1 cellular context compared by ENCODE assay signal in the genomic region with DNA sequence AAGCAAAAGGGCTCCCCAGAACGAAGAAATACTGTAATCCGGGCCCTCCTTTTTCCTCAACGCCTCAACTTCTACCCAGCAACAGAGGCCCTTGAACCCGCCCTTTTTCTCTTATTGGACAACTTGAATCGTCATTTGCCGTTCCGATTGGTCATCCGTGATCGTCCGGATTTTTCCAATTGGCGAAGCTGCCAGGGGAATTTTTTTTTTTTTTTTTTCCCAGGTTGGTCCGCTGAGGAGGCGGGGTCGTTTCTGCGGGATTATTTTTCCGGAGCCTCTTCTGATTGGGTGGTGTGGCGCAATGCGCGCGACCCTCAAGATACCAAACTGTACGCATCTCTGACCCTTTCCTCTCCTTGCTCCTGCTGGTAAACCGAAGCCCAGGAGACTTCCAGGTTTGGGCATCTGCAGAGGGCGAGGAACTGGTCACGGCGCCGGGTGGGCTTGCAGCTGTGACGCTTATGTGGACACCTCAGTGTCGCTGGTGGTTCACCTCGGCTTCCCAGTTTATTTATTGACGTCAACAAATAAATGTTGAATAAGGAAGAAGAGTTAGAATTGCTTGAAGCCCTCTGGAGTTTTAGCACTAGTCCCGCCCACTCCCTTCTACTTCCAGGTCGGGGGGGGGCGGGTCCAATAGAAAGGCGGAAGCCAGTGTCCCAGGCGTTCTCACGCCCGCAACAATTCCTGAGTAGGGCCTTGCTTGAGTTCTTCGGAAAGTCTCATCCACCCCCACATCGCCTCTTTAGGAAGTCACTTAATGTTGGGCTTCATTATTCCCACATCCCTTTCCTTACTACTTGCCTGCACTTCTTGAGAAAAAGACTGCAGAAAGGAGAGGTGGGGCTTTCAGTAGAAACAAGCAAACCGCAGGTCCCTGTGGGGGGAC.
TF ChIP-seq lines count a peak whose summit lies in the region.

A gene with protein sequence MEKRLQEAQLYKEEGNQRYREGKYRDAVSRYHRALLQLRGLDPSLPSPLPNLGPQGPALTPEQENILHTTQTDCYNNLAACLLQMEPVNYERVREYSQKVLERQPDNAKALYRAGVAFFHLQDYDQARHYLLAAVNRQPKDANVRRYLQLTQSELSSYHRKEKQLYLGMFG (plus strand): TSS at position 654 of the 889 bp plus-strand sequence. CDS start 363 bp downstream, outside the sequence.

TF ChIP-seq in HepG2, 621 proteins besides CTCF, POLR2A, EP300 and RAD21 (continued from another document and continues in another):
- TF ChIP-seq ZFX (CRISPR knock-in tag; IDR thresholded peaks at IDR 0.05; ENCODE audit: low read depth), result peak; percentile 74
- no peak for TF ChIP-seq ZNF136 (CRISPR knock-in tag; IDR thresholded peaks at IDR 0.05; ENCODE audit: low read depth)
- TF ChIP-seq ZNF674 (CRISPR knock-in tag; IDR thresholded peaks at IDR 0.05; ENCODE audit: low read depth), result no peak
- TF ChIP-seq, protein P1, sequence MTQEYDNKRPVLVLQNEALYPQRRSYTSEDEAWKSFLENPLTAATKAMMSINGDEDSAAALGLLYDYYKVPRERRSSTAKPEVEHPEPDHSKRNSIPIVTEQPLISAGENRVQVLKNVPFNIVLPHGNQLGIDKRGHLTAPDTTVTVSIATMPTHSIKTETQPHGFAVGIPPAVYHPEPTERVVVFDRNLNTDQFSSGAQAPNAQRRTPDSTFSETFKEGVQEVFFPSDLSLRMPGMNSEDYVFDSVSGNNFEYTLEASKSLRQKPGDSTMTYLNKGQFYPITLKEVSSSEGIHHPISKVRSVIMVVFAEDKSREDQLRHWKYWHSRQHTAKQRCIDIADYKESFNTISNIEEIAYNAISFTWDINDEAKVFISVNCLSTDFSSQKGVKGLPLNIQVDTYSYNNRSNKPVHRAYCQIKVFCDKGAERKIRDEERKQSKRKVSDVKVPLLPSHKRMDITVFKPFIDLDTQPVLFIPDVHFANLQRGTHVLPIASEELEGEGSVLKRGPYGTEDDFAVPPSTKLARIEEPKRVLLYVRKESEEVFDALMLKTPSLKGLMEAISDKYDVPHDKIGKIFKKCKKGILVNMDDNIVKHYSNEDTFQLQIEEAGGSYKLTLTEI (CRISPR knock-in tag; conservative IDR thresholded peaks at IDR 0.05), result no peak
- TF ChIP-seq ZNF547 (CRISPR knock-in tag; IDR thresholded peaks at IDR 0.05), result no peak
- no peak for TF ChIP-seq ZNF510 (CRISPR knock-in tag; IDR thresholded peaks at IDR 0.05; ENCODE audit: low read depth)
- TF ChIP-seq, protein P2, sequence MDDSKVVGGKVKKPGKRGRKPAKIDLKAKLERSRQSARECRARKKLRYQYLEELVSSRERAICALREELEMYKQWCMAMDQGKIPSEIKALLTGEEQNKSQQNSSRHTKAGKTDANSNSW (CRISPR knock-in tag; IDR thresholded peaks at IDR 0.05; ENCODE audit: borderline replicate concordance), result no peak
- no peak for TF ChIP-seq MBD4 (IDR thresholded peaks at IDR 0.05; ENCODE audit: borderline replicate concordance, low read length)
- TF ChIP-seq, protein P3, sequence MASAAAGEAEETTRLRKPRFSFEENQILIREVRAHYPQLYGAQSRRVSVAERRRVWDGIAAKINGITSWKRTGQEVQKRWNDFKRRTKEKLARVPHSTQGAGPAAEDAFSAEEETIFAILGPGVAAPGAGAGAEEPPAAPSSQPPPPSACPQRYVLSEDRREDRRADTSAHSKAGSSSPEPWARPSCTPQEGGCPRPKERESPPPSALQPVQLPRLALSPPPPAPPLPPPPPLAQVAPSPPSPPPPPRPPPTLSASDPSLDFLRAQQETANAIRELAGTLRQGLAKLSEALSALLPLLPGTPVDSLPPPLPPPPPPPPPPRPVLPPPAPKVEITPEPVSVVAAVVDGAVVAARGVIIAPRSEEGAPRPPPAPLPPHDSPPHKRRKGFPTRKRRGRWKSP (CRISPR knock-in tag; IDR thresholded peaks at IDR 0.05), result no peak; the same call in 1 of the 2 replicates
- no peak for TF ChIP-seq ZNF841 (CRISPR knock-in tag; IDR thresholded peaks at IDR 0.05; ENCODE audit: borderline replicate concordance)
- TF ChIP-seq SSRP1 (CRISPR knock-in tag; IDR thresholded peaks at IDR 0.05), result peak; percentile 84; the same call in 1 of the 2 replicates
- TF ChIP-seq NFE2L2 (IDR thresholded peaks at IDR 0.05; ENCODE audit: low read length), result no peak
- TF ChIP-seq, protein P4, sequence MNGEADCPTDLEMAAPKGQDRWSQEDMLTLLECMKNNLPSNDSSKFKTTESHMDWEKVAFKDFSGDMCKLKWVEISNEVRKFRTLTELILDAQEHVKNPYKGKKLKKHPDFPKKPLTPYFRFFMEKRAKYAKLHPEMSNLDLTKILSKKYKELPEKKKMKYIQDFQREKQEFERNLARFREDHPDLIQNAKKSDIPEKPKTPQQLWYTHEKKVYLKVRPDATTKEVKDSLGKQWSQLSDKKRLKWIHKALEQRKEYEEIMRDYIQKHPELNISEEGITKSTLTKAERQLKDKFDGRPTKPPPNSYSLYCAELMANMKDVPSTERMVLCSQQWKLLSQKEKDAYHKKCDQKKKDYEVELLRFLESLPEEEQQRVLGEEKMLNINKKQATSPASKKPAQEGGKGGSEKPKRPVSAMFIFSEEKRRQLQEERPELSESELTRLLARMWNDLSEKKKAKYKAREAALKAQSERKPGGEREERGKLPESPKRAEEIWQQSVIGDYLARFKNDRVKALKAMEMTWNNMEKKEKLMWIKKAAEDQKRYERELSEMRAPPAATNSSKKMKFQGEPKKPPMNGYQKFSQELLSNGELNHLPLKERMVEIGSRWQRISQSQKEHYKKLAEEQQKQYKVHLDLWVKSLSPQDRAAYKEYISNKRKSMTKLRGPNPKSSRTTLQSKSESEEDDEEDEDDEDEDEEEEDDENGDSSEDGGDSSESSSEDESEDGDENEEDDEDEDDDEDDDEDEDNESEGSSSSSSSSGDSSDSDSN (CRISPR knock-in tag; IDR thresholded peaks at IDR 0.05), result no peak; the same call in 1 of the 2 replicates
- TF ChIP-seq RFX5 (IDR thresholded peaks at IDR 0.05; ENCODE audit: low read depth, low read length), result peak; percentile 98
- TF ChIP-seq ZNF224 (CRISPR knock-in tag; IDR thresholded peaks at IDR 0.05), result no peak
- TF ChIP-seq PHF8 (CRISPR knock-in tag; IDR thresholded peaks at IDR 0.05), result peak; percentile 77
- no peak for TF ChIP-seq AGO1 (IDR thresholded peaks at IDR 0.05; ENCODE audit: low read depth, low read length, poor library complexity, severe bottlenecking)
- TF ChIP-seq PHF5A (CRISPR knock-in tag; IDR thresholded peaks at IDR 0.05; ENCODE audit: low read depth, unreplicated experiment), result peak; percentile 32
- peak; percentile 21 for TF ChIP-seq SRSF1 (optimal IDR thresholded peaks at IDR 0.05; ENCODE audit: low read depth, low read length)
- TF ChIP-seq, protein P5, sequence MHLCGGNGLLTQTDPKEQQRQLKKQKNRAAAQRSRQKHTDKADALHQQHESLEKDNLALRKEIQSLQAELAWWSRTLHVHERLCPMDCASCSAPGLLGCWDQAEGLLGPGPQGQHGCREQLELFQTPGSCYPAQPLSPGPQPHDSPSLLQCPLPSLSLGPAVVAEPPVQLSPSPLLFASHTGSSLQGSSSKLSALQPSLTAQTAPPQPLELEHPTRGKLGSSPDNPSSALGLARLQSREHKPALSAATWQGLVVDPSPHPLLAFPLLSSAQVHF (CRISPR knock-in tag; IDR thresholded peaks at IDR 0.05), result no peak
- TF ChIP-seq ETV5 (CRISPR knock-in tag; IDR thresholded peaks at IDR 0.05; ENCODE audit: borderline replicate concordance), result peak; percentile 10; the same call in 1 of the 2 replicates
- TF ChIP-seq ZNF282 (IDR thresholded peaks at IDR 0.05; ENCODE audit: partially characterized antibody), result no peak
- TF ChIP-seq MIXL1 (CRISPR knock-in tag; IDR thresholded peaks at IDR 0.05), result no peak
- TF ChIP-seq, protein P6, sequence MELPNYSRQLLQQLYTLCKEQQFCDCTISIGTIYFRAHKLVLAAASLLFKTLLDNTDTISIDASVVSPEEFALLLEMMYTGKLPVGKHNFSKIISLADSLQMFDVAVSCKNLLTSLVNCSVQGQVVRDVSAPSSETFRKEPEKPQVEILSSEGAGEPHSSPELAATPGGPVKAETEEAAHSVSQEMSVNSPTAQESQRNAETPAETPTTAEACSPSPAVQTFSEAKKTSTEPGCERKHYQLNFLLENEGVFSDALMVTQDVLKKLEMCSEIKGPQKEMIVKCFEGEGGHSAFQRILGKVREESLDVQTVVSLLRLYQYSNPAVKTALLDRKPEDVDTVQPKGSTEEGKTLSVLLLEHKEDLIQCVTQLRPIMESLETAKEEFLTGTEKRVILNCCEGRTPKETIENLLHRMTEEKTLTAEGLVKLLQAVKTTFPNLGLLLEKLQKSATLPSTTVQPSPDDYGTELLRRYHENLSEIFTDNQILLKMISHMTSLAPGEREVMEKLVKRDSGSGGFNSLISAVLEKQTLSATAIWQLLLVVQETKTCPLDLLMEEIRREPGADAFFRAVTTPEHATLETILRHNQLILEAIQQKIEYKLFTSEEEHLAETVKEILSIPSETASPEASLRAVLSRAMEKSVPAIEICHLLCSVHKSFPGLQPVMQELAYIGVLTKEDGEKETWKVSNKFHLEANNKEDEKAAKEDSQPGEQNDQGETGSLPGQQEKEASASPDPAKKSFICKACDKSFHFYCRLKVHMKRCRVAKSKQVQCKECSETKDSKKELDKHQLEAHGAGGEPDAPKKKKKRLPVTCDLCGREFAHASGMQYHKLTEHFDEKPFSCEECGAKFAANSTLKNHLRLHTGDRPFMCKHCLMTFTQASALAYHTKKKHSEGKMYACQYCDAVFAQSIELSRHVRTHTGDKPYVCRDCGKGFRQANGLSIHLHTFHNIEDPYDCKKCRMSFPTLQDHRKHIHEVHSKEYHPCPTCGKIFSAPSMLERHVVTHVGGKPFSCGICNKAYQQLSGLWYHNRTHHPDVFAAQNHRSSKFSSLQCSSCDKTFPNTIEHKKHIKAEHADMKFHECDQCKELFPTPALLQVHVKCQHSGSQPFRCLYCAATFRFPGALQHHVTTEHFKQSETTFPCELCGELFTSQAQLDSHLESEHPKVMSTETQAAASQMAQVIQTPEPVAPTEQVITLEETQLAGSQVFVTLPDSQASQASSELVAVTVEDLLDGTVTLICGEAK (IDR thresholded peaks at IDR 0.05), result 0 out of 2 replicates have a peak, but pooled peaks have one; percentile 18
- TF ChIP-seq, protein P6 (CRISPR knock-in tag; IDR thresholded peaks at IDR 0.05), result no peak
- TF ChIP-seq HES4 (CRISPR knock-in tag; IDR thresholded peaks at IDR 0.05; ENCODE audit: borderline replicate concordance), result no peak
- TF ChIP-seq ZNF614 (CRISPR knock-in tag; IDR thresholded peaks at IDR 0.05; ENCODE audit: borderline replicate concordance), result no peak
- TF ChIP-seq FOSL2 (CRISPR knock-in tag; IDR thresholded peaks at IDR 0.05), result no peak
- no peak for TF ChIP-seq ZNF337 (CRISPR knock-in tag; IDR thresholded peaks at IDR 0.05; ENCODE audit: borderline replicate concordance, low read depth)
- no peak for TF ChIP-seq ZNF20 (CRISPR knock-in tag; IDR thresholded peaks at IDR 0.05)
- TF ChIP-seq ZMYM2 (CRISPR knock-in tag; IDR thresholded peaks at IDR 0.05), result no peak
- TF ChIP-seq, protein P7, sequence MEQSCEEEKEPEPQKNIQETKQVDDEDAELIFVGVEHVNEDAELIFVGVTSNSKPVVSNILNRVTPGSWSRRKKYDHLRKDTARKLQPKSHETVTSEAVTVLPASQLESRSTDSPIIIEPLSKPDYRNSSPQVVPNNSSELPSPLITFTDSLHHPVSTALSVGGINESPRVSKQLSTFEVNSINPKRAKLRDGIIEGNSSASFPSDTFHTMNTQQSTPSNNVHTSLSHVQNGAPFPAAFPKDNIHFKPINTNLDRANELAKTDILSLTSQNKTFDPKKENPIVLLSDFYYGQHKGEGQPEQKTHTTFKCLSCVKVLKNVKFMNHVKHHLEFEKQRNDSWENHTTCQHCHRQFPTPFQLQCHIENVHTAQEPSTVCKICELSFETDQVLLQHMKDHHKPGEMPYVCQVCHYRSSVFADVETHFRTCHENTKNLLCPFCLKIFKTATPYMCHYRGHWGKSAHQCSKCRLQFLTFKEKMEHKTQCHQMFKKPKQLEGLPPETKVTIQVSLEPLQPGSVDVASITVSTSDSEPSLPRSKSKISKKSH (CRISPR knock-in tag; IDR thresholded peaks at IDR 0.05; ENCODE audit: borderline replicate concordance), result no peak
- TF ChIP-seq ZNF232 (CRISPR knock-in tag; IDR thresholded peaks at IDR 0.05; ENCODE audit: borderline replicate concordance), result peak; percentile 86
- no peak for TF ChIP-seq ZNF619 (CRISPR knock-in tag; IDR thresholded peaks at IDR 0.05)
- TF ChIP-seq POLR2AphosphoS2 (IDR thresholded peaks at IDR 0.05; ENCODE audit: low read depth, low read length), result no peak
- no peak for TF ChIP-seq ZNF543 (CRISPR knock-in tag; IDR thresholded peaks at IDR 0.05)
- TF ChIP-seq REPIN1 (CRISPR knock-in tag; IDR thresholded peaks at IDR 0.05; ENCODE audit: borderline replicate concordance, low read depth), result no peak
- peak; percentile 93 for TF ChIP-seq GABPB1 (CRISPR knock-in tag; IDR thresholded peaks at IDR 0.05)
- TF ChIP-seq GFI1 (CRISPR knock-in tag; IDR thresholded peaks at IDR 0.05; ENCODE audit: borderline replicate concordance), result no peak
- no peak for TF ChIP-seq PHB2 (IDR thresholded peaks at IDR 0.05; ENCODE audit: partially characterized antibody)
- TF ChIP-seq CENPX (CRISPR knock-in tag; IDR thresholded peaks at IDR 0.05), result no peak
